In genomic region chr19:40700083-40700482, GRCh38 we compare ENCODE assay signal across 35 cellular contexts.
"Had no signal": no experiment of that assay in that cellular context is flagged by ENCODE, and none has a peak within 500 bp of the region (broad histone marks: within the 10 kb centered on the region; RNA-seq: fewer than 3 reads in every experiment).

No MANE protein-coding gene starts in this region.

- H3K4me1 ChIP-seq: adrenal gland, ascending aorta, colonic mucosa, gastrocnemius medialis, left lung, lower lobe of right lung, transverse colon had no signal

- H3K4me3 ChIP-seq: adrenal gland, ascending aorta, cardiac muscle cell, colonic mucosa, gastrocnemius medialis, left lung, lower lobe of right lung, ovary, skin epidermis, testis, transverse colon had no signal

- H3K9me3 ChIP-seq: adrenal gland, ascending aorta, colonic mucosa, gastrocnemius medialis, left lung, lower lobe of right lung, ovary, testis, transverse colon had no signal

- H3K4me3 Mint-ChIP-seq: activated CD4-positive, alpha-beta memory T cell treated with anti-CD3 and anti-CD28 coated beads for 36 hours; activated CD4-positive, alpha-beta T cell treated with anti-CD3 and anti-CD28 coated beads, Interleukin-2, amount 10 ng/mL, durations not matched to agents 24 days and 14 days; activated naive CD4-positive, alpha-beta T cell treated with anti-CD3 and anti-CD28 coated beads for 36 hours; activated naive CD8-positive, alpha-beta T cell treated with anti-CD3 and anti-CD28 coated beads for 36 hours; activated T-helper 1 cell treated with anti-CD3 and anti-CD28 coated beads, Interleukin-12 subunit alpha, Interleukin-12 subunit beta, Interleukin-2, Interleukin-4 antibody, amounts not matched to agents 30 ng/mL and 10 ng/mL and 1 ng/mL, durations not matched to agents 14 hours and 24 hours and 36 hours; brain; nephron; T-helper 17 cell had no signal

- H3K27me3 Mint-ChIP-seq: activated CD4-positive, alpha-beta memory T cell treated with anti-CD3 and anti-CD28 coated beads for 36 hours; activated CD4-positive, alpha-beta T cell treated with anti-CD3 and anti-CD28 coated beads, Interleukin-2, amount 10 ng/mL, durations not matched to agents 24 days and 14 days; activated naive CD8-positive, alpha-beta T cell treated with anti-CD3 and anti-CD28 coated beads for 36 hours; brain; progenitor cell of endocrine pancreas; T-helper 17 cell had no signal

- H3K27ac ChIP-seq: adrenal gland, ascending aorta, cardiac muscle cell, colonic mucosa, gastrocnemius medialis, left lung, lower lobe of right lung, ovary, skin epidermis, testis, transverse colon, WERI-Rb-1 had no signal

- ATAC-seq: activated CD4-positive, CD25-positive, alpha-beta regulatory T cell treated with anti-CD3 and anti-CD28 coated beads, Interleukin-2, amount 50 U/mL, for 24 hours; gastrocnemius medialis; left lung; lower lobe of right lung; sciatic nerve; stimulated activated naive CD8-positive, alpha-beta T cell treated with anti-CD3 and anti-CD28 coated beads, Interleukin-15, Interleukin-2, amounts not matched to agents 100 U/mL and 50 U/mL, for 24 hours; T-helper 17 cell had no signal

- DNase-seq: activated CD4-positive, alpha-beta memory T cell treated with anti-CD3 and anti-CD28 coated beads for 36 hours; activated CD4-positive, alpha-beta T cell treated with anti-CD3 and anti-CD28 coated beads, Interleukin-2, amount 10 ng/mL, durations not matched to agents 24 days and 14 days; activated CD8-positive, alpha-beta memory T cell treated with anti-CD3 and anti-CD28 coated beads, Interleukin-2, amount 50 U/mL, for 4 hours; activated effector memory CD4-positive, alpha-beta T cell treated with anti-CD3 and anti-CD28 coated beads, Interleukin-2, amount 50 U/mL, for 16 hours; activated naive CD4-positive, alpha-beta T cell treated with anti-CD3 and anti-CD28 coated beads for 36 hours; activated naive CD8-positive, alpha-beta T cell treated with anti-CD3 and anti-CD28 coated beads for 36 hours; activated T-cell treated with anti-CD3 and anti-CD28 coated beads, Interleukin-2, amount 50 U/mL, for 1 hour; adrenal gland; cerebellar nuclear complex; colonic mucosa; effector memory CD4-positive, alpha-beta T cell; erythroblast; gastrocnemius medialis; glutamatergic neuron; left lung; lower lobe of right lung; mesenchymal stem cell; ovary; stimulated activated CD4-positive, alpha-beta T cell treated with anti-CD3 and anti-CD28 coated beads, Interleukin-12 subunit alpha, Interleukin-12 subunit beta, amount 100 ng/mL, for 4 hours; stimulated activated CD4-positive, alpha-beta T cell treated with anti-CD3 and anti-CD28 coated beads, Interleukin-4, amount 100 ng/mL, for 1 hour; stimulated activated naive CD8-positive, alpha-beta T cell treated with anti-CD3 and anti-CD28 coated beads, Interleukin-15, Interleukin-2, amounts not matched to agents 100 U/mL and 50 U/mL, for 24 hours; T-helper 17 cell; T1000; testis; transverse colon; WERI-Rb-1 had no signal

- H3K4me1 Mint-ChIP-seq: activated CD4-positive, alpha-beta T cell treated with anti-CD3 and anti-CD28 coated beads, Interleukin-2, amount 10 ng/mL, durations not matched to agents 24 days and 14 days; activated naive CD8-positive, alpha-beta T cell treated with anti-CD3 and anti-CD28 coated beads for 36 hours; brain had no signal

- H3K27me3 ChIP-seq: adrenal gland, ascending aorta, cardiac muscle cell, colonic mucosa, gastrocnemius medialis, left lung, ovary, testis, transverse colon had no signal

- H3K36me3 ChIP-seq: ovary had no signal

- H3K27ac Mint-ChIP-seq: activated CD4-positive, alpha-beta memory T cell treated with anti-CD3 and anti-CD28 coated beads for 36 hours; activated CD4-positive, alpha-beta T cell treated with anti-CD3 and anti-CD28 coated beads, Interleukin-2, amount 10 ng/mL, durations not matched to agents 24 days and 14 days; activated naive CD4-positive, alpha-beta T cell treated with anti-CD3 and anti-CD28 coated beads for 36 hours; activated naive CD8-positive, alpha-beta T cell treated with anti-CD3 and anti-CD28 coated beads for 36 hours; activated T-helper 1 cell treated with anti-CD3 and anti-CD28 coated beads, Interleukin-12 subunit alpha, Interleukin-12 subunit beta, Interleukin-2, Interleukin-4 antibody, amounts not matched to agents 30 ng/mL and 10 ng/mL and 1 ng/mL, durations not matched to agents 14 hours and 24 hours and 36 hours; nephron; progenitor cell of endocrine pancreas; T-helper 17 cell had no signal

- H3K9me3 Mint-ChIP-seq: activated CD4-positive, alpha-beta memory T cell treated with anti-CD3 and anti-CD28 coated beads for 36 hours; activated CD4-positive, alpha-beta T cell treated with anti-CD3 and anti-CD28 coated beads, Interleukin-2, amount 10 ng/mL, durations not matched to agents 24 days and 14 days; activated naive CD4-positive, alpha-beta T cell treated with anti-CD3 and anti-CD28 coated beads for 36 hours; activated naive CD8-positive, alpha-beta T cell treated with anti-CD3 and anti-CD28 coated beads for 36 hours; activated T-helper 1 cell treated with anti-CD3 and anti-CD28 coated beads, Interleukin-12 subunit alpha, Interleukin-12 subunit beta, Interleukin-2, Interleukin-4 antibody, amounts not matched to agents 30 ng/mL and 10 ng/mL and 1 ng/mL, durations not matched to agents 14 hours and 24 hours and 36 hours; brain; nephron had no signal
